In genomic region chr19:35350591-35350990, GRCh38 we compare ENCODE assay signal across 20 cellular contexts. TPM values are rescaled to one million over a fixed set of nuclear protein-coding genes. Genes with fewer than 3 reads are reported as not detected.
DNase-seq lines count a peak whose midpoint lies in the region; ATAC-seq and TF ChIP-seq lines count a peak whose summit lies in the region.
"Had no signal": no experiment of that assay in that cellular context is flagged by ENCODE, and none has a peak within 500 bp of the region (broad histone marks: within the 10 kb centered on the region; RNA-seq: fewer than 3 reads in every experiment).

No MANE protein-coding gene starts in this region.

- peaks cover 1% of the 10 kb centered on the region for H3K36me3 Mint-ChIP-seq in chondrocyte (ENCODE audit: low read depth)
- H3K36me3 Mint-ChIP-seq in nephron progenitor cell (ENCODE audit: low read depth), result no peaks in the 10 kb centered on the region
- no peaks in the 10 kb centered on the region for H3K36me3 Mint-ChIP-seq in type B pancreatic cell
- H3K36me3 Mint-ChIP-seq: activated naive CD8-positive, alpha-beta T cell treated with anti-CD3 and anti-CD28 coated beads, Interleukin-2, amount 10 ng/mL, durations not matched to agents 7 days and 5 days; CD4-positive, CD25-positive, alpha-beta regulatory T cell had no signal

- no peak for ATAC-seq in HG03439 (IDR thresholded peaks at IDR 0.05; ENCODE audit: unreplicated experiment)
- ATAC-seq: A549, GM23338 had no signal

- H3K9me3 Mint-ChIP-seq in chondrocyte (ENCODE audit: low read depth), result no peaks in the 10 kb centered on the region
- no peaks in the 10 kb centered on the region for H3K9me3 Mint-ChIP-seq in nephron progenitor cell
- no peaks in the 10 kb centered on the region for H3K9me3 Mint-ChIP-seq in type B pancreatic cell
- H3K9me3 Mint-ChIP-seq: activated naive CD8-positive, alpha-beta T cell treated with anti-CD3 and anti-CD28 coated beads, Interleukin-2, amount 10 ng/mL, durations not matched to agents 7 days and 5 days; GM23338 had no signal

- H3K4me1 Mint-ChIP-seq in chondrocyte (ENCODE audit: low read depth), result no peaks in the 10 kb centered on the region
- peaks cover 62% of the 10 kb centered on the region for H3K4me1 Mint-ChIP-seq in nephron progenitor cell
- H3K4me1 Mint-ChIP-seq in type B pancreatic cell (ENCODE audit: unreplicated experiment), result peaks cover 14% of the 10 kb centered on the region

- H3K27me3 Mint-ChIP-seq in chondrocyte (ENCODE audit: low read depth) (peaks cover 49% of the 10 kb centered on the region), nephron progenitor cell (ENCODE audit: low read depth, poor library complexity) (peaks cover 32% of the 10 kb centered on the region), type B pancreatic cell (peaks cover 18% of the 10 kb centered on the region)

- TF ChIP-seq CTCF in chondrocyte (IDR thresholded peaks at IDR 0.05) (no peak), nephron progenitor cell (IDR thresholded peaks at IDR 0.05) (no peak), type B pancreatic cell (conservative IDR thresholded peaks at IDR 0.05) (no peak)

- H3K27ac Mint-ChIP-seq in chondrocyte (ENCODE audit: unreplicated experiment), result no peak overlapping the region
- H3K27ac Mint-ChIP-seq in nephron progenitor cell, result no peak overlapping the region
- H3K27ac Mint-ChIP-seq in type B pancreatic cell, result no peak overlapping the region
- H3K27ac Mint-ChIP-seq: activated naive CD8-positive, alpha-beta T cell treated with anti-CD3 and anti-CD28 coated beads, Interleukin-2, amount 10 ng/mL, durations not matched to agents 7 days and 5 days; CD4-positive, CD25-positive, alpha-beta regulatory T cell; GM23338 had no signal

- peak; percentile 52 for DNase-seq in activated CD8-positive, alpha-beta memory T cell treated with anti-CD3 and anti-CD28 coated beads, Interleukin-2, amount 50 U/mL, for 48 hours
- no peak for DNase-seq in activated CD8-positive, alpha-beta memory T cell treated with anti-CD3 and anti-CD28 coated beads for 24 hours
- peak; percentile 64 for DNase-seq in chondrocyte (ENCODE audit: low spot score)
- peak; percentile 60 for DNase-seq in nephron progenitor cell
- peak; percentile 52 for DNase-seq in type B pancreatic cell (ENCODE audit: extremely low spot score, unreplicated experiment)
- no peak for DNase-seq in NCI-H446 treated with DMSO at 0.1 percent for 48 hours (lab: John Stamatoyannopoulos, UW)
- DNase-seq in kidney glomerular epithelial cell (lab: John Stamatoyannopoulos, UW), result no peak
- DNase-seq: brain microvascular endothelial cell; CD4-positive, CD25-positive, alpha-beta regulatory T cell; NCI-H1436 treated with DMSO at 0.1 percent for 48 hours; NCI-H446; stimulated activated CD4-positive, alpha-beta T cell treated with anti-CD3 and anti-CD28 coated beads, Interleukin-4, amount 100 ng/mL, for 24 hours had no signal

- H3K4me3 Mint-ChIP-seq in chondrocyte (ENCODE audit: unreplicated experiment) (no peak overlapping the region), nephron progenitor cell (no peak overlapping the region), type B pancreatic cell (no peak overlapping the region)
- H3K4me3 Mint-ChIP-seq: activated naive CD8-positive, alpha-beta T cell treated with anti-CD3 and anti-CD28 coated beads, Interleukin-2, amount 10 ng/mL, durations not matched to agents 7 days and 5 days; CD4-positive, CD25-positive, alpha-beta regulatory T cell; GM23338 had no signal

RNA-seq across cellular contexts. Expression of gene FFAR1, which starts 2.9 kb away (rescaled TPM):
- total RNA-seq in chondrocyte (not detected in 3 replicates), type B pancreatic cell (ENCODE audit: low replicate concordance) (2.1 and 2.7 TPM in 2 replicates)
- total RNA-seq: activated naive CD8-positive, alpha-beta T cell treated with anti-CD3 and anti-CD28 coated beads, Interleukin-2, amount 10 ng/mL, durations not matched to agents 7 days and 5 days; CD4-positive, CD25-positive, alpha-beta regulatory T cell; dermis microvascular lymphatic vessel endothelial cell; glomerular endothelial cell; GM23338; lower leg skin; M059J had no signal

RNA-seq across cellular contexts. Expression of gene FFAR3, which starts 7.7 kb away (rescaled TPM):
- total RNA-seq in chondrocyte, result not detected in 3 replicates
- 0.34 and 0.45 TPM in 2 replicates for total RNA-seq in type B pancreatic cell (ENCODE audit: low replicate concordance)
- total RNA-seq: activated naive CD8-positive, alpha-beta T cell treated with anti-CD3 and anti-CD28 coated beads, Interleukin-2, amount 10 ng/mL, durations not matched to agents 7 days and 5 days; dermis microvascular lymphatic vessel endothelial cell; glomerular endothelial cell; lower leg skin; M059J had no signal

RNA-seq across cellular contexts. Expression of gene GPR42, which starts 20.3 kb away (rescaled TPM):
- total RNA-seq in chondrocyte (not detected in 3 replicates), type B pancreatic cell (ENCODE audit: low replicate concordance) (not detected in 2 replicates)
- total RNA-seq: activated naive CD8-positive, alpha-beta T cell treated with anti-CD3 and anti-CD28 coated beads, Interleukin-2, amount 10 ng/mL, durations not matched to agents 7 days and 5 days; CD4-positive, CD25-positive, alpha-beta regulatory T cell; dermis microvascular lymphatic vessel endothelial cell; glomerular endothelial cell; GM23338; lower leg skin; M059J had no signal

RNA-seq across cellular contexts. Expression of gene CD22, which starts 21.6 kb away (rescaled TPM):
- total RNA-seq in chondrocyte (not detected in 3 replicates), type B pancreatic cell (ENCODE audit: low replicate concordance) (0.92 and 2.1 TPM in 2 replicates)

RNA-seq across cellular contexts. Expression of gene MAG, which starts 58.6 kb away (rescaled TPM):
- total RNA-seq in chondrocyte (not detected in 3 replicates), type B pancreatic cell (ENCODE audit: low replicate concordance) (2.1 TPM in 1 of 2 replicates, not detected in the other)
- total RNA-seq: CD4-positive, CD25-positive, alpha-beta regulatory T cell; dermis microvascular lymphatic vessel endothelial cell; glomerular endothelial cell; M059J had no signal

Comparison
In these comparisons a context has a peak if more than half of its experiments do, and no peak if none do; other contexts are left out.
1. DNase-seq: peak in activated CD8-positive, alpha-beta memory T cell treated with anti-CD3 and anti-CD28 coated beads, Interleukin-2, amount 50 U/mL, for 48 hours (single experiment), chondrocyte (single experiment), nephron progenitor cell (single experiment) and type B pancreatic cell (single experiment); none in activated CD8-positive, alpha-beta memory T cell treated with anti-CD3 and anti-CD28 coated beads for 24 hours (single experiment), NCI-H446 treated with DMSO at 0.1 percent for 48 hours (single experiment) and kidney glomerular epithelial cell (single experiment).